In the genomic region with DNA sequence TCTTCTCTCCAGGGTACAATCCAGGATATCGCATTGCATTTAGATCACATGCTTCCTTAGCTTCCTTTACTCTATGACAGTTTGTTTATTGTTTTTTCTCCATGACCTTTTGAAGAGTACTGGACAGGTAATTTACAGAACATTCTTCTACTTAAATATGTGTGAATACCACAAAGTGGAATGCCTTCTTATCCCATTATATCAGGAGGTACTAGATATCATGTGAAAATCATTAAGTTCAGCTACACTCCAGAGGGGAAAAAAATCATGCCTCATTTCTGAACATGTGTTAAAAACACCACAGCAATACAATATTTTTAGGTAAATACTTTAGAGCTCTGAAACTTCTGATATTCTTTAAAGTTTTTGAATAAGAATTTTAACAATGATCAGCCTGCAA, we compare ENCODE assay signal across 25 cellular contexts.
"Had no signal": no experiment of that assay in that cellular context is flagged by ENCODE, and none has a peak within 500 bp of the region (broad histone marks: within the 10 kb centered on the region; RNA-seq: fewer than 3 reads in every experiment).

No MANE protein-coding gene starts in this region.

- H3K9me3 ChIP-seq: adrenal gland, SJCRH30, SK-N-SH had no signal

- ATAC-seq: activated CD4-positive, alpha-beta T cell treated with anti-CD3 and anti-CD28 coated beads for 36 hours; activated CD4-positive, CD25-positive, alpha-beta regulatory T cell treated with anti-CD3 and anti-CD28 coated beads, Interleukin-2, amount 50 U/mL, for 24 hours; activated CD8-positive, alpha-beta T cell treated with anti-CD3 and anti-CD28 coated beads, Interleukin-2, amount 10 ng/mL, durations not matched to agents 7 days and 5 days; activated naive CD4-positive, alpha-beta T cell treated with anti-CD3 and anti-CD28 coated beads, Interleukin-2, amount 50 U/mL, for 72 hours; activated T-cell treated with anti-CD3 and anti-CD28 coated beads, Interleukin-2, amount 50 U/mL, for 4 hours; Panc1; WTC11 had no signal

- H3K4me3 ChIP-seq: adrenal gland, SJCRH30 had no signal

- H3K27ac ChIP-seq: adrenal gland, SJCRH30 had no signal

- H3K36me3 ChIP-seq: adrenal gland, SJCRH30 had no signal

- DNase-seq: activated CD4-positive, alpha-beta T cell treated with anti-CD3 and anti-CD28 coated beads for 36 hours; activated CD4-positive, alpha-beta T cell treated with anti-CD3 and anti-CD28 coated beads, Interleukin-2, amount 10 ng/mL, durations not matched to agents 7 days and 5 days; activated CD4-positive, alpha-beta T cell treated with anti-CD3 and anti-CD28 coated beads, Interleukin-2, amount 50 U/mL, for 48 hours; activated CD8-positive, alpha-beta T cell treated with anti-CD3 and anti-CD28 coated beads, Interleukin-2, amount 10 ng/mL, durations not matched to agents 7 days and 5 days; activated gamma-delta T cell treated with Interleukin-2 at 50 U/mL for 16 hours; activated naive CD4-positive, alpha-beta T cell treated with anti-CD3 and anti-CD28 coated beads for 36 hours; activated T-cell treated with anti-CD3 and anti-CD28 coated beads for 4 hours; activated T-cell treated with anti-CD3 and anti-CD28 coated beads, Interleukin-2, amount 50 U/mL, for 4 hours; adrenal gland; NCI-H1105; NCI-H1417 treated with DMSO at 0.1 percent for 48 hours; NCI-H1694 treated with DMSO at 0.1 percent for 48 hours; NCI-H2029; NCI-H2107; NCI-H2171; NCI-H524; NCI-H69; SHP77; SJCRH30; SK-N-SH had no signal

- H3K4me2 ChIP-seq: SK-N-SH had no signal

- H3K9ac ChIP-seq: SK-N-SH had no signal

- H3K27me3 ChIP-seq: adrenal gland, SJCRH30 had no signal

- FAIRE-seq: TTC549 had no signal

- H3K9me2 ChIP-seq: SK-N-SH had no signal
